In the genomic region with DNA sequence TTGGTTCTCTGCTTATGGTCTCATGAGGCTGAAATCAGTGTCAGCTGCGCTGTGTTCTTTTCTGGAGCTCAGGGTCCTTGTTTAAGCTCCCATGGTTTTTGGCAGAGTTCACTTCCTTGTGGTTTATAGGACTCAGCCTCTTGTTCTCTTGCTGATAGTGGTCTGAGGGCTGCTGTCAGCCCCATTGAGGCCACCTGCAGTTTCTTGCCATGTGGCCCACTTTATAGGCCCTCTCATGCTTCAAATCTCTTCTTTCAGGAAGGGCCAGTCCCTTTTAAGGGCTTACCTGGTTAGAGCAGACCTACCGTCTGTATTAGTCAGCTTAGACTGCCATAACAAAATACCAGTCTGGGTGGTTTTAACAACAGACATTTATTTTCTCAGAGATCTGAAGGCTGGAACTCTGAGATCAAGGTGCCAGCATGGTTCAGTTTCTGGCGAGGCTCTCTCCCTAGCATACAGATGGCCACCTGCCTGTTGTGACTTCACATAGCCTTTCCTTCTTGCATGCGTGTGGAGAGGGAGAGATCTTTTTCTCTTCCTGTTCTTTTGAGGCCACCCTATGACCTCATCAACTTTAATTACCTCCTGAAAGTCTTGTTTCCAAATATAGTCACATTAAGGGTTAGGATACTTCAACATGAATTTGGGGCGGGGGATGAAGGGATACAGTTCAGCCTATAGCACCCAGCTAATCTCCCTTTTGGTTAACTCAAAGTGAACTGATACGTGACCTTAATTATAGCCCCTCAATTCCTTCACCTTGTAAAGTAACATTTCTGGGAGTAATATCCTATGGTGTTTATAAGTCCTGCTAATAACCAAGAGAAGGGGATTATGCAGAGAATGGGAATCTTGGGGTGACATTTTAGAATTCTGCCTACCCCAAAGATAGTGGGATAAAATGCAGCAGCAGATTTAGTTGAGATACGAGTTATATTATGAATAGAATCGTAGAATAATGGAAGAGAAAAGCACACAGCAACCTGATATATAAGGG, we compare ENCODE assay signal across 9 cellular contexts.
DNase-seq lines count a peak whose midpoint lies in the region; ATAC-seq, FAIRE-seq and TF ChIP-seq lines count a peak whose summit lies in the region.
"Had no signal": no experiment of that assay in that cellular context is flagged by ENCODE, and none has a peak within 500 bp of the region (broad histone marks: within the 10 kb centered on the region; RNA-seq: fewer than 3 reads in every experiment).

No MANE protein-coding gene starts in this region.

- CTCF ChIA-PET in HEK293 (lab: Yijun Ruan, JAX), result interaction anchor here (0.5 to 2.4 kb wide), 4 partner anchors 10 to 131 kb away, joined by 3 to 5 read pairs (median 4); no protein-coding TSS in a partner anchor

- DNase-seq in NCI-H510A treated with DMSO at 0.1 percent for 48 hours (lab: John Stamatoyannopoulos, UW) (peak; percentile 78), sigmoid colon (peak; percentile 66), vagina (ENCODE audit: extremely low spot score in 2 of 2) (no peak), retina (no peak), urothelium cell line (ENCODE audit: low spot score) (no peak)
- DNase-seq: naive thymus-derived CD4-positive, alpha-beta T cell had no signal

- TF ChIP-seq POLR2A in sigmoid colon (IDR thresholded peaks at IDR 0.05), result no peak
- no peak for TF ChIP-seq POLR2A in vagina (IDR thresholded peaks at IDR 0.05)

- peak; percentile 75 for ATAC-seq in esophagus mucosa
- no peak for ATAC-seq in HG03378 (IDR thresholded peaks at IDR 0.05; ENCODE audit: unreplicated experiment)
- ATAC-seq: naive thymus-derived CD4-positive, alpha-beta T cell had no signal

- H3K27me3 ChIP-seq in sigmoid colon (no peaks in the 10 kb centered on the region), vagina (no peaks in the 10 kb centered on the region)

- H3K27ac ChIP-seq in HEK293 (ENCODE audit: extremely low read depth, low read depth, low read length) (peak overlapping the region; percentile 62), sigmoid colon (peak overlapping the region; percentile 21 to 73 (median 46)), vagina (no peak overlapping the region)

- H3K4me3 ChIP-seq in HEK293 (ENCODE audit: low read depth, low read length), result no peak overlapping the region
- H3K4me3 ChIP-seq in sigmoid colon, result no peak overlapping the region
- H3K4me3 ChIP-seq in vagina, result no peak overlapping the region

- H3K36me3 ChIP-seq in HEK293 (ENCODE audit: control insufficient read depth in 2 of 2, insufficient read depth in 1 of 2, low read length in 2 of 2) (no peaks in the 10 kb centered on the region), sigmoid colon (no peaks in the 10 kb centered on the region), vagina (no peaks in the 10 kb centered on the region)

- 51 to 63% methylated on average over 8 of the region's 8 CpGs for WGBS in sigmoid colon, 2 donors

- TF ChIP-seq EP300 in sigmoid colon (IDR thresholded peaks at IDR 0.05), result no peak

- POLR2A ChIA-PET in HEK293 (lab: Yijun Ruan, JAX), result no interaction called here

- no peaks in the 10 kb centered on the region for H3K9me3 ChIP-seq in HEK293 (ENCODE audit: control insufficient read depth, insufficient read depth, low read depth, low read length)
- H3K9me3 ChIP-seq in sigmoid colon, result no peaks in the 10 kb centered on the region
- H3K9me3 ChIP-seq in vagina, result no peaks in the 10 kb centered on the region

- intact Hi-C loops in sigmoid colon (cut with DNase I), result no loop called here
- intact Hi-C loops in vagina (cut with DNase I), result no loop called here

- TF ChIP-seq CTCF in HEK293 (tag by site-specific recombination; IDR thresholded peaks at IDR 0.05) (no peak), sigmoid colon (IDR thresholded peaks at IDR 0.05) (no peak), vagina (IDR thresholded peaks at IDR 0.05) (no peak)

- no peak for FAIRE-seq in urothelium cell line (lab: Jason Lieb, UNC)

- H3K4me1 ChIP-seq in HEK293 (ENCODE audit: control insufficient read depth, insufficient read depth, low read length) (peaks cover 8% of the 10 kb centered on the region), sigmoid colon (peaks cover 0 to 55% (median 36%) of the 10 kb centered on the region in 4 donors), vagina (peaks cover 18% of the 10 kb centered on the region)

TF ChIP-seq in HEK293, 187 proteins besides CTCF, POLR2A, EP300 and RAD21 (continues in another document):
- TF ChIP-seq ZNF335 (tag by site-specific recombination; conservative IDR thresholded peaks at IDR 0.05) (peak; percentile 63), ZSCAN30 (tag by site-specific recombination; IDR thresholded peaks at IDR 0.05) (peak; percentile 61), ZNF664 (tag by site-specific recombination; IDR thresholded peaks at IDR 0.05) (peak; percentile 81), ZNF341 (tag by site-specific recombination; IDR thresholded peaks at IDR 0.05; ENCODE audit: low read depth) (no peak), GLIS1 (tag by site-specific recombination; IDR thresholded peaks at IDR 0.05) (peak; percentile 94), ZNF558 (tag by site-specific recombination; IDR thresholded peaks at IDR 0.05) (0 out of 2 replicates have a peak, but pooled peaks have one; percentile 38), ZNF555 (tag by site-specific recombination; conservative IDR thresholded peaks at IDR 0.05) (no peak), ZNF366 (tag by site-specific recombination; conservative IDR thresholded peaks at IDR 0.05) (peak; percentile 62), ZBTB8A (tag by site-specific recombination; IDR thresholded peaks at IDR 0.05) (peak; percentile 89), OSR2 (tag by site-specific recombination; IDR thresholded peaks at IDR 0.05) (peak; percentile 33; the same call in 1 of the 2 replicates), FEZF1 (tag by site-specific recombination; IDR thresholded peaks at IDR 0.05) (peak; percentile 95), SP2 (tag by site-specific recombination; IDR thresholded peaks at IDR 0.05) (no peak), ZNF621 (tag by site-specific recombination; IDR thresholded peaks at IDR 0.05) (no peak), ZBTB21 (tag by site-specific recombination; IDR thresholded peaks at IDR 0.05) (peak; percentile 86), ZBTB17 (tag by site-specific recombination; IDR thresholded peaks at IDR 0.05) (0 out of 2 replicates have a peak, but pooled peaks have one; percentile 11), ZNF629 (tag by site-specific recombination; IDR thresholded peaks at IDR 0.05) (peak; percentile 82), ZNF670 (tag by site-specific recombination; IDR thresholded peaks at IDR 0.05; ENCODE audit: low read depth) (no peak), ZFP37 (tag by site-specific recombination; IDR thresholded peaks at IDR 0.05) (no peak), SP7 (tag by site-specific recombination; IDR thresholded peaks at IDR 0.05) (no peak; the same call in 1 of the 2 replicates)
- TF ChIP-seq, protein P1, sequence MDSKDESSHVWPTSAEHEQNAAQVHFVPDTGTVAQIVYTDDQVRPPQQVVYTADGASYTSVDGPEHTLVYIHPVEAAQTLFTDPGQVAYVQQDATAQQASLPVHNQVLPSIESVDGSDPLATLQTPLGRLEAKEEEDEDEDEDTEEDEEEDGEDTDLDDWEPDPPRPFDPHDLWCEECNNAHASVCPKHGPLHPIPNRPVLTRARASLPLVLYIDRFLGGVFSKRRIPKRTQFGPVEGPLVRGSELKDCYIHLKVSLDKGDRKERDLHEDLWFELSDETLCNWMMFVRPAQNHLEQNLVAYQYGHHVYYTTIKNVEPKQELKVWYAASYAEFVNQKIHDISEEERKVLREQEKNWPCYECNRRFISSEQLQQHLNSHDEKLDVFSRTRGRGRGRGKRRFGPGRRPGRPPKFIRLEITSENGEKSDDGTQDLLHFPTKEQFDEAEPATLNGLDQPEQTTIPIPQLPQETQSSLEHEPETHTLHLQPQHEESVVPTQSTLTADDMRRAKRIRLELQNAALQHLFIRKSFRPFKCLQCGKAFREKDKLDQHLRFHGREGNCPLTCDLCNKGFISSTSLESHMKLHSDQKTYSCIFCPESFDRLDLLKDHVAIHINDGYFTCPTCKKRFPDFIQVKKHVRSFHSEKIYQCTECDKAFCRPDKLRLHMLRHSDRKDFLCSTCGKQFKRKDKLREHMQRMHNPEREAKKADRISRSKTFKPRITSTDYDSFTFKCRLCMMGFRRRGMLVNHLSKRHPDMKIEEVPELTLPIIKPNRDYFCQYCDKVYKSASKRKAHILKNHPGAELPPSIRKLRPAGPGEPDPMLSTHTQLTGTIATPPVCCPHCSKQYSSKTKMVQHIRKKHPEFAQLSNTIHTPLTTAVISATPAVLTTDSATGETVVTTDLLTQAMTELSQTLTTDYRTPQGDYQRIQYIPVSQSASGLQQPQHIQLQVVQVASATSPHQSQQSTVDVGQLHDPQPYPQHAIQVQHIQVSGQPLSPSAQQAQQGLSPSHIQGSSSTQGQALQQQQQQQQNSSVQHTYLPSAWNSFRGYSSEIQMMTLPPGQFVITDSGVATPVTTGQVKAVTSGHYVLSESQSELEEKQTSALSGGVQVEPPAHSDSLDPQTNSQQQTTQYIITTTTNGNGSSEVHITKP (tag by site-specific recombination; IDR thresholded peaks at IDR 0.05), result peak; percentile 62; the same call in 1 of the 2 replicates
- TF ChIP-seq, protein P2, sequence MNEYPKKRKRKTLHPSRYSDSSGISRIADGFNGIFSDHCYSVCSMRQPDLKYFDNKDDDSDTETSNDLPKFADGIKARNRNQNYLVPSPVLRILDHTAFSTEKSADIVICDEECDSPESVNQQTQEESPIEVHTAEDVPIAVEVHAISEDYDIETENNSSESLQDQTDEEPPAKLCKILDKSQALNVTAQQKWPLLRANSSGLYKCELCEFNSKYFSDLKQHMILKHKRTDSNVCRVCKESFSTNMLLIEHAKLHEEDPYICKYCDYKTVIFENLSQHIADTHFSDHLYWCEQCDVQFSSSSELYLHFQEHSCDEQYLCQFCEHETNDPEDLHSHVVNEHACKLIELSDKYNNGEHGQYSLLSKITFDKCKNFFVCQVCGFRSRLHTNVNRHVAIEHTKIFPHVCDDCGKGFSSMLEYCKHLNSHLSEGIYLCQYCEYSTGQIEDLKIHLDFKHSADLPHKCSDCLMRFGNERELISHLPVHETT (tag by site-specific recombination; IDR thresholded peaks at IDR 0.05), result no peak
- TF ChIP-seq, protein P3, sequence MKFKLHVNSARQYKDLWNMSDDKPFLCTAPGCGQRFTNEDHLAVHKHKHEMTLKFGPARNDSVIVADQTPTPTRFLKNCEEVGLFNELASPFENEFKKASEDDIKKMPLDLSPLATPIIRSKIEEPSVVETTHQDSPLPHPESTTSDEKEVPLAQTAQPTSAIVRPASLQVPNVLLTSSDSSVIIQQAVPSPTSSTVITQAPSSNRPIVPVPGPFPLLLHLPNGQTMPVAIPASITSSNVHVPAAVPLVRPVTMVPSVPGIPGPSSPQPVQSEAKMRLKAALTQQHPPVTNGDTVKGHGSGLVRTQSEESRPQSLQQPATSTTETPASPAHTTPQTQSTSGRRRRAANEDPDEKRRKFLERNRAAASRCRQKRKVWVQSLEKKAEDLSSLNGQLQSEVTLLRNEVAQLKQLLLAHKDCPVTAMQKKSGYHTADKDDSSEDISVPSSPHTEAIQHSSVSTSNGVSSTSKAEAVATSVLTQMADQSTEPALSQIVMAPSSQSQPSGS (tag by site-specific recombination; IDR thresholded peaks at IDR 0.05; ENCODE audit: low read depth), result peak; percentile 87

Comparison
In these comparisons a context has a peak if more than half of its experiments do, and no peak if none do; other contexts are left out.
1. DNase-seq: peak in NCI-H510A treated with DMSO at 0.1 percent for 48 hours (single experiment) and sigmoid colon (single experiment); none in vagina (0 of 2), retina (single experiment) and urothelium cell line (single experiment).